In genomic region chr10:50216418-50216817, GRCh38 we compare ENCODE assay signal across 1 cellular context.
TF ChIP-seq lines count a peak whose summit lies in the region.

No MANE protein-coding gene starts in this region.

TF ChIP-seq in GM23338, 12 proteins besides CTCF, POLR2A, EP300 and RAD21 (continued from another document):
- TF ChIP-seq, protein P1, sequence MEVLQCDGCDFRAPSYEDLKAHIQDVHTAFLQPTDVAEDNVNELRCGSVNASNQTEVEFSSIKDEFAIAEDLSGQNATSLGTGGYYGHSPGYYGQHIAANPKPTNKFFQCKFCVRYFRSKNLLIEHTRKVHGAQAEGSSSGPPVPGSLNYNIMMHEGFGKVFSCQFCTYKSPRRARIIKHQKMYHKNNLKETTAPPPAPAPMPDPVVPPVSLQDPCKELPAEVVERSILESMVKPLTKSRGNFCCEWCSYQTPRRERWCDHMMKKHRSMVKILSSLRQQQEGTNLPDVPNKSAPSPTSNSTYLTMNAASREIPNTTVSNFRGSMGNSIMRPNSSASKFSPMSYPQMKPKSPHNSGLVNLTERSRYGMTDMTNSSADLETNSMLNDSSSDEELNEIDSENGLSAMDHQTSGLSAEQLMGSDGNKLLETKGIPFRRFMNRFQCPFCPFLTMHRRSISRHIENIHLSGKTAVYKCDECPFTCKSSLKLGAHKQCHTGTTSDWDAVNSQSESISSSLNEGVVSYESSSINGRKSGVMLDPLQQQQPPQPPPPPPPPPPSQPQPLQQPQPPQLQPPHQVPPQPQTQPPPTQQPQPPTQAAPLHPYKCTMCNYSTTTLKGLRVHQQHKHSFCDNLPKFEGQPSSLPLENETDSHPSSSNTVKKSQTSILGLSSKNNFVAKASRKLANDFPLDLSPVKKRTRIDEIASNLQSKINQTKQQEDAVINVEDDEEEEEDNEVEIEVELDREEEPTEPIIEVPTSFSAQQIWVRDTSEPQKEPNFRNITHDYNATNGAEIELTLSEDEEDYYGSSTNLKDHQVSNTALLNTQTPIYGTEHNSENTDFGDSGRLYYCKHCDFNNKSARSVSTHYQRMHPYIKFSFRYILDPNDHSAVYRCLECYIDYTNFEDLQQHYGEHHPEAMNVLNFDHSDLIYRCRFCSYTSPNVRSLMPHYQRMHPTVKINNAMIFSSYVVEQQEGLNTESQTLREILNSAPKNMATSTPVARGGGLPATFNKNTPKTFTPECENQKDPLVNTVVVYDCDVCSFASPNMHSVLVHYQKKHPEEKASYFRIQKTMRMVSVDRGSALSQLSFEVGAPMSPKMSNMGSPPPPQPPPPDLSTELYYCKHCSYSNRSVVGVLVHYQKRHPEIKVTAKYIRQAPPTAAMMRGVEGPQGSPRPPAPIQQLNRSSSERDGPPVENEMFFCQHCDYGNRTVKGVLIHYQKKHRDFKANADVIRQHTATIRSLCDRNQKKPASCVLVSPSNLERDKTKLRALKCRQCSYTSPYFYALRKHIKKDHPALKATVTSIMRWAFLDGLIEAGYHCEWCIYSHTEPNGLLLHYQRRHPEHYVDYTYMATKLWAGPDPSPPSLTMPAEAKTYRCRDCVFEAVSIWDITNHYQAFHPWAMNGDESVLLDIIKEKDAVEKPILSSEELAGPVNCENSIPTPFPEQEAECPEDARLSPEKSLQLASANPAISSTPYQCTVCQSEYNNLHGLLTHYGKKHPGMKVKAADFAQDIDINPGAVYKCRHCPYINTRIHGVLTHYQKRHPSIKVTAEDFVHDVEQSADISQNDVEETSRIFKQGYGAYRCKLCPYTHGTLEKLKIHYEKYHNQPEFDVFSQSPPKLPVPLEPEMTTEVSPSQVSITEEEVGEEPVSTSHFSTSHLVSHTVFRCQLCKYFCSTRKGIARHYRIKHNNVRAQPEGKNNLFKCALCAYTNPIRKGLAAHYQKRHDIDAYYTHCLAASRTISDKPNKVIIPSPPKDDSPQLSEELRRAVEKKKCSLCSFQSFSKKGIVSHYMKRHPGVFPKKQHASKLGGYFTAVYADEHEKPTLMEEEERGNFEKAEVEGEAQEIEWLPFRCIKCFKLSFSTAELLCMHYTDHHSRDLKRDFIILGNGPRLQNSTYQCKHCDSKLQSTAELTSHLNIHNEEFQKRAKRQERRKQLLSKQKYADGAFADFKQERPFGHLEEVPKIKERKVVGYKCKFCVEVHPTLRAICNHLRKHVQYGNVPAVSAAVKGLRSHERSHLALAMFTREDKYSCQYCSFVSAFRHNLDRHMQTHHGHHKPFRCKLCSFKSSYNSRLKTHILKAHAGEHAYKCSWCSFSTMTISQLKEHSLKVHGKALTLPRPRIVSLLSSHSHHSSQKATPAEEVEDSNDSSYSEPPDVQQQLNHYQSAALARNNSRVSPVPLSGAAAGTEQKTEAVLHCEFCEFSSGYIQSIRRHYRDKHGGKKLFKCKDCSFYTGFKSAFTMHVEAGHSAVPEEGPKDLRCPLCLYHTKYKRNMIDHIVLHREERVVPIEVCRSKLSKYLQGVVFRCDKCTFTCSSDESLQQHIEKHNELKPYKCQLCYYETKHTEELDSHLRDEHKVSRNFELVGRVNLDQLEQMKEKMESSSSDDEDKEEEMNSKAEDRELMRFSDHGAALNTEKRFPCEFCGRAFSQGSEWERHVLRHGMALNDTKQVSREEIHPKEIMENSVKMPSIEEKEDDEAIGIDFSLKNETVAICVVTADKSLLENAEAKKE (CRISPR knock-in tag; IDR thresholded peaks at IDR 0.05), result no peak
- TF ChIP-seq CREB1 (CRISPR knock-in tag; IDR thresholded peaks at IDR 0.05; ENCODE audit: low read depth), result no peak
- no peak for TF ChIP-seq POLR2AphosphoS5 (IDR thresholded peaks at IDR 0.05; ENCODE audit: low read depth)
- no peak for TF ChIP-seq JUNB (IDR thresholded peaks at IDR 0.05; ENCODE audit: unreplicated experiment)
